Comparison of ENCODE assay signal across 8 cellular contexts in the genomic region with DNA sequence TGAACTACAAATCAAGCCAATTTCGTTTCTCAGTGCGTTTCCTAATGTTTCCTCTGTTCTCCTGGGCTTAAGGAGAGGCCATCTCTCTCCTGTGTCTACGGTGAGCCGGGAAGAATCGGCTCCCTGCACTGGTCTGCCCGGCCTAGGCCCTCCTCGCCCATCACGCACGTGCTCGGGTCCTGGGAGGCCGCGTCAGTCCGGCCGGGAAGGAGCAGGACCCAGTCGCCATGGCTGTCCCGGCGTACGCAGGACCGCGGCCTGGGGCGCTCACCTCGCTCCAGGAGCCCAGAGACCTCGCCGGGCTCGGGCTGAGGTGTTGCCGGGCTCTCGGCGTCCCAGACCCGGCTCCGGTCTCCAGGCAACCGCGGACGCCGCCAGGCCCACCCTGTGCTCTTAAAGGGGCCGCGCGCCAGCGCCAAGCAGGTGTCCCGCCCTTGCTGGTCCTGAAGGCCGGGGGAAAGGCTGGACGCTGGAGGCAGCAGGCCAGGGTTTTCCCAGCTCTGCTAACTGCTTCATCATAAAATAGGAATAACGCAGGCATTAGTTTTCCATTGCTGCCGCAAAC. TPM values are rescaled to one million over a fixed set of nuclear protein-coding genes. Genes with fewer than 3 reads are reported as not detected.
DNase-seq lines count a peak whose midpoint lies in the region; ATAC-seq, FAIRE-seq and TF ChIP-seq lines count a peak whose summit lies in the region.
"Not testable (repeated sequence)": the region's sequence is repeated elsewhere in the genome, so short reads cannot be mapped to it uniquely, and the experiment has no call there.

A gene (minus strand): TSS at position 343 of the 565 bp plus-strand sequence. CDS start 3,573 bp downstream, outside the sequence.

- H4K12ac ChIP-seq in trophoblast cell (ENCODE audit: low read depth, low read length): not testable (repeated sequence)

- not testable (repeated sequence) for H3K9ac ChIP-seq in DND-41 (ENCODE audit: low read depth, low read length); HUES6 (ENCODE audit: low read length); HepG2 (ENCODE audit: insufficient read depth, low read depth, low read length); trophoblast cell (ENCODE audit: low read length)

- POLR2A ChIA-PET in HepG2 (lab: Yijun Ruan, JAX): not testable (repeated sequence)

- TF ChIP-seq EP300 in HepG2 (IDR thresholded peaks at IDR 0.05; ENCODE audit: low read depth in 2 of 2, low read length in 2 of 2); HepG2 (CRISPR knock-in tag; IDR thresholded peaks at IDR 0.05; ENCODE audit: borderline replicate concordance): not testable (repeated sequence)

- not testable (repeated sequence) for TF ChIP-seq RAD21 in HepG2 (CRISPR knock-in tag; IDR thresholded peaks at IDR 0.05)

- H3K4me3 ChIP-seq in DND-41 (ENCODE audit: low read depth in 1 of 2, low read length in 2 of 2); hepatocyte; HepG2 (replicated peaks in 1 of 3; ENCODE audit: insufficient read depth in 1 of 3, low read depth in 2 of 3, low read length in 3 of 3); trophoblast cell (ENCODE audit: low read depth, low read length); testis: not testable (repeated sequence)
- H3K4me3 ChIP-seq in HUES6 (ENCODE audit: low read depth, low read length): peak within 1 kb of the TSS; percentile 39

- H3K4ac ChIP-seq in trophoblast cell (ENCODE audit: low read depth, low read length): not testable (repeated sequence)

- H3K27me3 Mint-ChIP-seq in activated T-helper 17 cell treated with anti-CD3 and anti-CD28 coated beads, Interleukin-2, amount 50 U/mL, for 72 hours: not testable (repeated sequence)

- not testable (repeated sequence) for H3K4me1 Mint-ChIP-seq in activated T-helper 17 cell treated with anti-CD3 and anti-CD28 coated beads, Interleukin-2, amount 50 U/mL, for 72 hours

- not testable (repeated sequence) for H2BK5ac ChIP-seq in trophoblast cell (ENCODE audit: low read depth, low read length, poor library complexity)

- not testable (repeated sequence) for H2AFZ ChIP-seq in DND-41 (ENCODE audit: low read depth, low read length); hepatocyte; HepG2 (ENCODE audit: low read length); trophoblast cell (ENCODE audit: insufficient read depth, low read length, poor library complexity)

- H3K79me1 ChIP-seq in trophoblast cell (ENCODE audit: low read length): not testable (repeated sequence)

- H3K18ac ChIP-seq in trophoblast cell (ENCODE audit: low read length): not testable (repeated sequence)

- not testable (repeated sequence) for H2BK12ac ChIP-seq in trophoblast cell (ENCODE audit: low read length)

- TF ChIP-seq POLR2A in HepG2 (IDR thresholded peaks at IDR 0.05; ENCODE audit: insufficient read depth in 1 of 2, low read depth in 2 of 2, low read length in 2 of 2); testis (IDR thresholded peaks at IDR 0.05): not testable (repeated sequence)

- H4K91ac ChIP-seq in trophoblast cell (ENCODE audit: low read depth, low read length): not testable (repeated sequence)

- not testable (repeated sequence) for FAIRE-seq in HepG2 (lab: Jason Lieb, UNC)

- H3K36me3 ChIP-seq in DND-41 (ENCODE audit: insufficient read depth, low read length); HUES6 (ENCODE audit: control insufficient read depth, insufficient read depth, low read length); hepatocyte (replicated peaks; ENCODE audit: insufficient read depth, low read depth); HepG2 (replicated peaks in 1 of 2; ENCODE audit: control insufficient read depth in 1 of 2, insufficient read depth in 2 of 2, low read length in 2 of 2); trophoblast cell (ENCODE audit: control insufficient read depth in 1 of 2, insufficient read depth in 2 of 2, low read length in 2 of 2); testis (ENCODE audit: low read depth, missing control alignments): not testable (repeated sequence)

- intact Hi-C loops in HepG2 (cut with micrococcal nuclease; ENCODE audit: unreplicated experiment); testis (cut with DNase I; ENCODE audit: low total_unique reads): not testable (repeated sequence)

- H4K8ac ChIP-seq in trophoblast cell (ENCODE audit: low read depth, low read length): not testable (repeated sequence)

- H3K79me2 ChIP-seq in DND-41 (ENCODE audit: insufficient read depth, low read length); hepatocyte; HepG2 (ENCODE audit: insufficient read depth, low read length); trophoblast cell (ENCODE audit: control insufficient read depth, insufficient read depth, low read length, poor library complexity): not testable (repeated sequence)

- H4K20me1 ChIP-seq in DND-41 (ENCODE audit: insufficient read depth, low read length); hepatocyte (ENCODE audit: insufficient read depth, poor library complexity, severe bottlenecking); HepG2 (ENCODE audit: insufficient read depth, low read length): not testable (repeated sequence)

- not testable (repeated sequence) for H3K9me3 ChIP-seq in DND-41 (ENCODE audit: insufficient read depth, low read length, severe bottlenecking); HUES6 (ENCODE audit: control insufficient read depth, insufficient read depth, low read depth, low read length); hepatocyte (ENCODE audit: low read depth); HepG2 (ENCODE audit: low read length); trophoblast cell (ENCODE audit: insufficient read depth, low read depth, low read length); testis

- CTCF ChIA-PET in HepG2 (lab: Yijun Ruan, JAX; ENCODE audit: low intra/inter-chr PET ratio, low total read pairs): not testable (repeated sequence)

- ATAC-seq in DND-41 (ENCODE audit: insufficient read depth, low read depth) (peak; percentile 25; the same call in 2 of the 3 replicates), esophagus mucosa (peak; percentile 35), HepG2 (peak; percentile 64)
- peak; percentile 18 for ATAC-seq in activated T-helper 17 cell treated with anti-CD3 and anti-CD28 coated beads, Interleukin-2, amount 50 U/mL, for 72 hours (replicated peaks)

- not testable (repeated sequence) for H3K14ac ChIP-seq in trophoblast cell (ENCODE audit: low read length)

- H3K9me2 ChIP-seq in hepatocyte (replicated peaks; ENCODE audit: insufficient read depth): not testable (repeated sequence)

- H2BK120ac ChIP-seq in trophoblast cell (ENCODE audit: insufficient read depth, low read length, poor library complexity): not testable (repeated sequence)

- H3K23ac ChIP-seq in trophoblast cell (ENCODE audit: low read length): not testable (repeated sequence)

- not testable (repeated sequence) for BruUV-seq in HepG2 (replicated peaks; lab: Mats Ljungman, UMichigan)

- not testable (repeated sequence) for DNase-seq in DND-41; hepatocyte (ENCODE audit: low spot score); HepG2 (ENCODE audit: low spot score); trophoblast cell; testis

- H3K27ac ChIP-seq in DND-41 (ENCODE audit: low read length); HUES6 (ENCODE audit: low read depth, low read length); hepatocyte; HepG2 (ENCODE audit: extremely low read length, insufficient read depth, low read length); trophoblast cell (ENCODE audit: low read depth, low read length); testis: not testable (repeated sequence)

- not testable (repeated sequence) for TF ChIP-seq CTCF in DND-41 (IDR thresholded peaks at IDR 0.05; ENCODE audit: borderline replicate concordance, extremely low read depth, low read length, poor library complexity, severe bottlenecking); hepatocyte (IDR thresholded peaks at IDR 0.05; ENCODE audit: poor library complexity); HepG2 (CRISPR knock-in tag; IDR thresholded peaks at IDR 0.05); testis (IDR thresholded peaks at IDR 0.05)

- H3K4me2 ChIP-seq in DND-41 (ENCODE audit: insufficient read depth, low read length); HepG2 (ENCODE audit: low read depth, low read length): not testable (repeated sequence)
- H3K4me2 ChIP-seq in hepatocyte (peak within 1 kb of the TSS; percentile 74), trophoblast cell (ENCODE audit: low read length) (peak within 1 kb of the TSS; percentile 47)

- H3K4me1 ChIP-seq in DND-41 (ENCODE audit: insufficient read depth, low read length); HUES6 (ENCODE audit: control insufficient read depth, insufficient read depth, low read length); hepatocyte (ENCODE audit: insufficient read depth); HepG2 (ENCODE audit: insufficient read depth, low read length); trophoblast cell (ENCODE audit: control insufficient read depth in 1 of 2, insufficient read depth in 2 of 2, low read length in 2 of 2); testis: not testable (repeated sequence)

- not testable (repeated sequence) for H3K36me3 Mint-ChIP-seq in activated T-helper 17 cell treated with anti-CD3 and anti-CD28 coated beads, Interleukin-2, amount 50 U/mL, for 72 hours (ENCODE audit: low read depth)

- H3K9me3 Mint-ChIP-seq in activated T-helper 17 cell treated with anti-CD3 and anti-CD28 coated beads, Interleukin-2, amount 50 U/mL, for 72 hours: not testable (repeated sequence)

- not testable (repeated sequence) for H2AK5ac ChIP-seq in trophoblast cell (ENCODE audit: low read length)

- H3K27ac Mint-ChIP-seq in activated T-helper 17 cell treated with anti-CD3 and anti-CD28 coated beads, Interleukin-2, amount 50 U/mL, for 72 hours: not testable (repeated sequence)

- not testable (repeated sequence) for H3K27me3 ChIP-seq in DND-41 (ENCODE audit: insufficient read depth, low read length, poor library complexity); HUES6 (ENCODE audit: control insufficient read depth, insufficient read depth, low read length); hepatocyte; HepG2 (ENCODE audit: control insufficient read depth in 1 of 2, insufficient read depth in 2 of 2, low read length in 2 of 2); trophoblast cell (ENCODE audit: insufficient read depth, low read length); testis

- 5% methylated on average over 24 of the region's 43 CpGs for WGBS in hepatocyte (ENCODE audit: low lambda C conversion rate, missing lambda C conversion rate)
- no CpG with 5 or more reads among the region's 43 CpGs for WGBS in HepG2 (ENCODE audit: low lambda C conversion rate)
- no CpG with 5 or more reads among the region's 43 CpGs for WGBS in trophoblast cell (ENCODE audit: extremely low coverage, insufficient coverage, insufficient read length)
- WGBS in testis, 2 donors: no CpG with 5 or more reads among the region's 43 CpGs

- in situ Hi-C loops in HepG2 (cut with HindIII; ENCODE audit: extremely low pct_ligation_motif_present, low pct_unique_long_range_greater_than_20kb): not testable (repeated sequence)

- H3K4me3 Mint-ChIP-seq in activated T-helper 17 cell treated with anti-CD3 and anti-CD28 coated beads, Interleukin-2, amount 50 U/mL, for 72 hours: not testable (repeated sequence)

RNA-seq across cellular contexts. Expression of the gene that starts here (rescaled TPM):
- total RNA-seq in activated T-helper 17 cell treated with anti-CD3 and anti-CD28 coated beads, Interleukin-2, amount 50 U/mL, for 72 hours: 1 to 10 TPM in 1 of 2 donors, under 1 TPM in 1; 0.11 to 2.2 TPM
- total RNA-seq in esophagus mucosa (not detected), hepatocyte (not detected in 2 replicates), HepG2 (2016; rRNA removed; fragmentation: Illumina TruSeq; extraction: Trizol) (not detected in 2 replicates), testis (10 to 100 TPM; 19.0 to 53.0 TPM)
- polyA plus RNA-seq in hepatocyte (not detected in 2 replicates), HepG2 (2011; rRNA removed) (0.03 TPM in 1 of 2 replicates, not detected in the other), testis (ENCODE audit: insufficient read depth, low read depth, low replicate concordance) (54.7 TPM)
- total RNA-seq in HepG2 (2016; cell fraction: cytosol; rRNA removed; fragmentation: Illumina TruSeq; extraction: Trizol; ENCODE audit: low read depth): 0.09 and 0.10 TPM in 2 replicates
- not detected in 2 replicates for total RNA-seq in HepG2 (2016; cell fraction: insoluble cytoplasmic fraction; rRNA removed; fragmentation: Illumina TruSeq; extraction: Trizol)
- 0.15 TPM in 1 of 2 replicates, not detected in the other for total RNA-seq in HepG2 (2016; cell fraction: membrane; rRNA removed; fragmentation: Illumina TruSeq; extraction: Trizol)
- total RNA-seq in HepG2 (2016; cell fraction: nucleus; rRNA removed; fragmentation: Illumina TruSeq; extraction: Trizol): not detected in 2 replicates
- polyA plus RNA-seq in HepG2 (2011; cell fraction: cytosol; rRNA removed): not detected in 2 replicates
- not detected in 2 replicates for polyA plus RNA-seq in HepG2 (2011; cell fraction: nucleus; rRNA removed)
- 0.13 and 0.15 TPM in 2 replicates for polyA plus RNA-seq in HepG2 (2012)
- not detected in 2 replicates for polyA plus RNA-seq in HepG2 (2016; cell fraction: cytosol; fragmentation: Illumina TruSeq; extraction: Trizol; ENCODE audit: low read depth)
- polyA plus RNA-seq in HepG2 (2016; cell fraction: insoluble cytoplasmic fraction; fragmentation: Illumina TruSeq; extraction: Trizol; ENCODE audit: low read depth): not detected in 2 replicates
- not detected in 2 replicates for polyA plus RNA-seq in HepG2 (2016; cell fraction: membrane; fragmentation: Illumina TruSeq; extraction: Trizol; ENCODE audit: low read depth)
- polyA plus RNA-seq in HepG2 (2016; cell fraction: nucleus; fragmentation: Illumina TruSeq; extraction: Trizol; ENCODE audit: insufficient read depth, low read depth): not detected in 2 replicates
- 0.05 TPM in 1 of 2 replicates, not detected in the other for polyA minus RNA-seq in HepG2 (2011; rRNA and poly(A)+ RNA removed; ENCODE audit: low replicate concordance)
- polyA minus RNA-seq in HepG2 (2011; cell fraction: cytosol; rRNA and poly(A)+ RNA removed): not detected in 2 replicates
- not detected in 2 replicates for polyA minus RNA-seq in HepG2 (2011; cell fraction: nucleus; rRNA and poly(A)+ RNA removed)
- polyA plus RNA-seq in trophoblast cell (2013): 0.15 and 0.19 TPM in 2 replicates

Comparison
In these comparisons a context has a peak if more than half of its experiments do, and no peak if none do; other contexts are left out.
1. RNA of the gene that starts here (total RNA-seq): 19.0 to 53.0 TPM in testis; 0.11 to 2.2 TPM in activated T-helper 17 cell treated with anti-CD3 and anti-CD28 coated beads, Interleukin-2, amount 50 U/mL, for 72 hours, not detected in esophagus mucosa (single experiment), 0.09 to 0.15 TPM in HepG2 and not detected in hepatocyte; every median in the first group is over 4 times any median in the second.
2. RNA of the gene that starts here (polyA plus RNA-seq): 54.7 TPM in testis (single experiment); 0.03 to 0.15 TPM in HepG2 and not detected in hepatocyte; every median in the first group is over 10 times any median in the second.
3. Peak in ATAC-seq in esophagus mucosa; RNA of the gene not detected or under 1 TPM.
4. Peak in ATAC-seq in HepG2; RNA of the gene not detected or under 1 TPM.
5. Peak in every context shown above with its lines, with median percentiles within 50 percentile points of each other: ATAC-seq.